In the genomic region with DNA sequence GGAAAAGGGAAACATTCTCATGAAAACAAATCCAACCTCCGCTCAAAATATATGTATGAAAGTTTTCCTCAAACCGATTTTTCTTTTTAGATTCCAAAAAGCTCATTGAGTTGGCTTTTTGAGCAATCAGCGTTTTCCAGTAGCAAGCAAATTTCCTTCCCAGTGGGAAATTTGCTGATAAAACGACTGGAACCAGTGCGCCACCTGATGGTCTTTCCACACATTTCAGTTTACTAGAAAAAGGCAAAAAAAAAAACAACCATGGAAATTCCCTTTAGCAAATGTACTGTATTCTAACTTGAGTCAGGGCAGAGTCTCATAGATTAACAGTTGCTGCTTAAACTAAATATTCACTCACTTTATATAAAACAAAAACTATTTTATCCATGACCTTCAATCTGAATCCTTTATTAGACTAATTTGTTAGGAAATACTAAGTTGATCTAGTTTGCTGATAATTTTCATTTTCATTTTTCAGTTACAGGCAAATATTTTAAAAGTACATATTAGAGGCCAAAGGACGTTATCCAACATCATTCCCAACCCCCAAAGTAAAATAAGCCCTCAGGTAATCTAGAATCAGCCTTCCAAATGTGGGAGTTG, we compare ENCODE assay signal across 9 cellular contexts.
DNase-seq lines count a peak whose midpoint lies in the region; ATAC-seq and TF ChIP-seq lines count a peak whose summit lies in the region.
"Had no signal": no experiment of that assay in that cellular context is flagged by ENCODE, and none has a peak within 500 bp of the region (broad histone marks: within the 10 kb centered on the region; RNA-seq: fewer than 3 reads in every experiment).

No MANE protein-coding gene starts in this region.

- TF ChIP-seq POLR2A in Peyer's patch (IDR thresholded peaks at IDR 0.05) (no peak), gastroesophageal sphincter (IDR thresholded peaks at IDR 0.05) (no peak)

- H3K4me3 ChIP-seq in Peyer's patch (no peak overlapping the region), gastroesophageal sphincter (no peak overlapping the region)

- no peaks in the 10 kb centered on the region for H3K4me1 ChIP-seq in Peyer's patch
- no peaks in the 10 kb centered on the region for H3K4me1 ChIP-seq in gastroesophageal sphincter

- H3K36me3 ChIP-seq in Peyer's patch (no peaks in the 10 kb centered on the region), gastroesophageal sphincter (no peaks in the 10 kb centered on the region)

- H3K27me3 ChIP-seq in Peyer's patch (no peaks in the 10 kb centered on the region), gastroesophageal sphincter (peaks cover 8% of the 10 kb centered on the region)

- TF ChIP-seq EP300 in gastroesophageal sphincter (IDR thresholded peaks at IDR 0.05): no peak

- ATAC-seq in gastroesophageal sphincter (no peak), GM21515 (IDR thresholded peaks at IDR 0.05; ENCODE audit: unreplicated experiment) (no peak), HG03432 (IDR thresholded peaks at IDR 0.05; ENCODE audit: unreplicated experiment) (no peak)

- DNase-seq in AG08396 (ENCODE audit: low spot score): peak; percentile 14
- DNase-seq in GM13976 (ENCODE audit: low spot score): peak; percentile 18
- no peak for DNase-seq in Peyer's patch
- DNase-seq in smooth muscle cell of the brain vasculature (ENCODE audit: low read depth, low spot score): peak; percentile 18
- no peak for DNase-seq in activated CD4-positive, alpha-beta T cell treated with anti-CD3 and anti-CD28 coated beads, Interleukin-2, amount 50 U/mL, for 48 hours

- peak; percentile 25 for TF ChIP-seq CTCF in GM13976 (IDR thresholded peaks at IDR 0.05; ENCODE audit: borderline replicate concordance, control extremely low read depth, extremely low read depth, insufficient read depth, missing control alignments)
- peak in 5 of 6 experiments; percentile 22 to 59 (median 54) for TF ChIP-seq CTCF in Peyer's patch (IDR thresholded peaks at IDR 0.05)
- peak; percentile 30 to 65 (median 40) for TF ChIP-seq CTCF in gastroesophageal sphincter (IDR thresholded peaks at IDR 0.05)

- H3K9me3 ChIP-seq in Peyer's patch: no peaks in the 10 kb centered on the region
- no peaks in the 10 kb centered on the region for H3K9me3 ChIP-seq in gastroesophageal sphincter

- 0% methylated on average over 6 of the region's 6 CpGs for whole genome bisulfite sequencing in gastroesophageal sphincter (ENCODE audit: low coverage in 1 of 2), 2 donors

- no peak overlapping the region for H3K27ac ChIP-seq in Peyer's patch
- no peak overlapping the region for H3K27ac ChIP-seq in gastroesophageal sphincter
- H3K27ac ChIP-seq: epithelial cell of prostate had no signal

- in situ Hi-C loops in GM13976 (cut with MboI; ENCODE audit: low sequenced_read_pairs, unreplicated experiment): loop anchor here (25.0 kb wide), 1 partner anchor 601 kb away; the partner anchor contains the start of gene PAX1

Comparison
In these comparisons a context has a peak if more than half of its experiments do, and no peak if none do; other contexts are left out.
1. DNase-seq: peak in AG08396 (single experiment), GM13976 (single experiment) and smooth muscle cell of the brain vasculature (single experiment); none in Peyer's patch (0 of 3) and activated CD4-positive, alpha-beta T cell treated with anti-CD3 and anti-CD28 coated beads, Interleukin-2, amount 50 U/mL, for 48 hours (0 of 2).
2. Peak in every context shown above with its lines, with median percentiles within 50 percentile points of each other: CTCF ChIP-seq.